Comparison of ENCODE assay signal across 8 cellular contexts in genomic region chr1:228457396-228458176, GRCh38.
A peak's percentile ranks its signal among the peaks of the same experiment; 100 is the strongest.
DNase-seq lines count a peak whose midpoint lies in the region; ATAC-seq and TF ChIP-seq lines count a peak whose summit lies in the region.

No MANE protein-coding gene starts in this region.

- peak; percentile 42 for TF ChIP-seq CTCF in GM12874 (IDR thresholded peaks at IDR 0.05; ENCODE audit: insufficient read depth, low read depth, low read length)
- TF ChIP-seq CTCF in astrocyte of the cerebellum (IDR thresholded peaks at IDR 0.05; ENCODE audit: low read depth, low read length, missing control alignments) = peak; percentile 21

- H3K4me3 ChIP-seq in astrocyte of the cerebellum (ENCODE audit: low read depth, low read length) = peak overlapping the region; percentile 75

- peak; percentile 99 for DNase-seq in NCI-H146 (lab: John Stamatoyannopoulos, UW)
- DNase-seq in T-helper 22 cell (ENCODE audit: low read depth) = peak; percentile 76
- peak; percentile 99 for DNase-seq in astrocyte of the cerebellum (ENCODE audit: low read depth)
- peak; percentile 80 to 94 for DNase-seq in hippocampal formation (lab: John Stamatoyannopoulos, UW)
- DNase-seq in retina = peak; percentile 98
- DNase-seq in glomerular visceral epithelial cell (ENCODE audit: extremely low spot score) = no peak

- peak; percentile 88 for ATAC-seq in HG02678 (IDR thresholded peaks at IDR 0.05; ENCODE audit: unreplicated experiment)

- in situ Hi-C loops in astrocyte of the cerebellum (cut with HindIII; ENCODE audit: low sequenced_read_pairs) = no loop called here
